In genomic region chr2:128442891-128443302, GRCh38 we compare ENCODE assay signal across 9 cellular contexts.
A peak's percentile ranks its signal among the peaks of the same experiment; 100 is the strongest.
DNase-seq lines count a peak whose midpoint lies in the region; ATAC-seq and TF ChIP-seq lines count a peak whose summit lies in the region.
"Had no signal": no experiment of that assay in that cellular context is flagged by ENCODE, and none has a peak within 500 bp of the region (broad histone marks: within the 10 kb centered on the region; RNA-seq: fewer than 3 reads in every experiment).

No MANE protein-coding gene starts in this region.

- WGBS in stomach, 5 donors = 33 to 43% (median 35%) methylated on average over 8 to 10 of the region's 10 CpGs

- H3K27ac ChIP-seq in stomach = peak overlapping the region in 4 of 5 donors; percentile 3 to 63 (median 27)

- TF ChIP-seq CTCF in stomach (IDR thresholded peaks at IDR 0.05) = no peak

- H3K9me3 ChIP-seq in NT2/D1 (ENCODE audit: insufficient read depth, low read length) (no peaks in the 10 kb centered on the region), stomach (no peaks in the 10 kb centered on the region)

- no peak for TF ChIP-seq EP300 in stomach (IDR thresholded peaks at IDR 0.05)

- H3K4me3 ChIP-seq in NT2/D1 (ENCODE audit: insufficient read length, low read depth) (no peak overlapping the region), stomach (peak overlapping the region in 1 of 4 donors; percentile 6)
- H3K4me3 ChIP-seq: dorsolateral prefrontal cortex had no signal

- TF ChIP-seq POLR2A in stomach (IDR thresholded peaks at IDR 0.05) = no peak

- H3K4me1 ChIP-seq in NT2/D1 (ENCODE audit: insufficient read depth, insufficient read length) (peaks cover 27% of the 10 kb centered on the region), stomach (peaks cover 17 to 25% (median 23%) of the 10 kb centered on the region in 4 donors)

- DNase-seq in NT2/D1 (ENCODE audit: low read depth, low spot score) (peak; percentile 47), astrocyte of the hippocampus (ENCODE audit: low read depth, low spot score) (peak; percentile 6), iris pigment epithelial cell (ENCODE audit: low read depth) (peak; percentile 19), stomach (peak; percentile 54), NCI-H1105 (lab: John Stamatoyannopoulos, UW) (no peak)
- DNase-seq: NCI-H226 had no signal

- H3K9ac ChIP-seq in NT2/D1 (ENCODE audit: insufficient read length, low read depth) = peak overlapping the region; percentile 24

- no peak for ATAC-seq in HG03095 (IDR thresholded peaks at IDR 0.05; ENCODE audit: unreplicated experiment)
- ATAC-seq in GM18861 (IDR thresholded peaks at IDR 0.05; ENCODE audit: unreplicated experiment) = no peak

- H3K36me3 ChIP-seq in NT2/D1 (ENCODE audit: insufficient read depth, insufficient read length, low read length) = no peaks in the 10 kb centered on the region
- H3K36me3 ChIP-seq in stomach = no peaks in the 10 kb centered on the region

- no peaks in the 10 kb centered on the region for H3K27me3 ChIP-seq in NT2/D1 (ENCODE audit: insufficient read depth, insufficient read length)
- no peaks in the 10 kb centered on the region for H3K27me3 ChIP-seq in stomach
- H3K27me3 ChIP-seq: dorsolateral prefrontal cortex had no signal

- intact Hi-C loops in stomach (cut with DNase I; ENCODE audit: low total_unique reads) = no loop called here
